ENCODE assay signal across 1 cellular context in the genomic region with DNA sequence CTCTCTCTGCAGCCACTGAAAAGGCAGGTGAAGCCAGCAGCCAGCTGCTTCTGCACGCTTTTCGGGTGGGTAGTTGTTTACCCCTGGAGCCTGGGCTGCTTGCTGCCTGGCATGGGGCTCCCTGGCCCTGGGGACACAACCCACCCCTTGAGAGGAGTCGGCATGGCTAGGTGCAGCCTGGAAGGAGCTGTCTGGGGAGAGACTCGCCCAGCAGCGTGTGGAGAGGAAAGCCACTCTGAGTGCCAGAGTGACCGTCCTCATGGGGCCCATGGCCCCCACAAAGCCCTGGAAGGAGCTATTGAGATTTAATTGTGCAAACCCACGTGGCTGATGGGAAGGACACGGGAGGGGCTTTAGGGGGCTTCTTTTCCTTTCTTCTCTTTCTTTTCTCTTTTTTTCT.
TF ChIP-seq lines count a peak whose summit lies in the region.

No MANE protein-coding gene starts in this region.

TF ChIP-seq in H1, 55 proteins besides CTCF, POLR2A, EP300 and RAD21 (continued from another document):
- TF ChIP-seq TBP (IDR thresholded peaks at IDR 0.05; ENCODE audit: low read depth, low read length): no peak
- TF ChIP-seq RFX5 (IDR thresholded peaks at IDR 0.05; ENCODE audit: borderline replicate concordance, low read depth, low read length): no peak
- TF ChIP-seq SP2 (IDR thresholded peaks at IDR 0.05; ENCODE audit: low read length): no peak
- TF ChIP-seq E2F6 (IDR thresholded peaks at IDR 0.05): no peak
- TF ChIP-seq, protein P1, sequence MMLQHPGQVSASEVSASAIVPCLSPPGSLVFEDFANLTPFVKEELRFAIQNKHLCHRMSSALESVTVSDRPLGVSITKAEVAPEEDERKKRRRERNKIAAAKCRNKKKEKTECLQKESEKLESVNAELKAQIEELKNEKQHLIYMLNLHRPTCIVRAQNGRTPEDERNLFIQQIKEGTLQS (IDR thresholded peaks at IDR 0.05; ENCODE audit: insufficient read depth, low read depth, low read length): no peak
- TF ChIP-seq TCF12 (IDR thresholded peaks at IDR 0.05; ENCODE audit: low read depth, low read length): no peak
- no peak for TF ChIP-seq SIRT6 (IDR thresholded peaks at IDR 0.05; ENCODE audit: low read length)
- TF ChIP-seq, protein P2, sequence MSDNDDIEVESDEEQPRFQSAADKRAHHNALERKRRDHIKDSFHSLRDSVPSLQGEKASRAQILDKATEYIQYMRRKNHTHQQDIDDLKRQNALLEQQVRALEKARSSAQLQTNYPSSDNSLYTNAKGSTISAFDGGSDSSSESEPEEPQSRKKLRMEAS (IDR thresholded peaks at IDR 0.05): no peak
- no peak for TF ChIP-seq ZNF274 (IDR thresholded peaks at IDR 0.05; ENCODE audit: borderline replicate concordance, extremely low read depth, low read length)
- TF ChIP-seq SIX5 (IDR thresholded peaks at IDR 0.05; ENCODE audit: low read depth, low read length): no peak
- TF ChIP-seq SRF (IDR thresholded peaks at IDR 0.05; ENCODE audit: low read depth, low read length): no peak
- no peak for TF ChIP-seq SUZ12 (IDR thresholded peaks at IDR 0.05; ENCODE audit: low read length)
